24 cellular contexts compared by ENCODE assay signal in the genomic region with DNA sequence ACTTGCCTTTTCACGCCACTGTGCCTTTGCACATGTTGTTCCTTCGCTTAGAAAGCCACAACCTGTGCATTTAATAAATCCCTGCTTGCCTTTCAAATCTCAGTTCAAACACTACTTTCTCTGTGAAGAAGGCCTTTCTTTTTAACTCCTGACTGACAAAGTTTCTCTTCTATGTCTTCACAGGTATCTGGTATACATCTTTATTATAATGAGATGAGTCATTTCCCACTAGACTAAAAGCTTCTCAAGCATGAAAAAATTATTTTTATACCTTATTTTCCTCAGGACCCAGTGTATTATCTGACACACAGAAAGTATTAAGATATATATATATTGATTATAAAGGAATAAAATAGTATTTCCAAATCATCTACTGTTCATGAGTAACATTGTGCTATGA.
DNase-seq lines count a peak whose midpoint lies in the region; ATAC-seq, FAIRE-seq and TF ChIP-seq lines count a peak whose summit lies in the region.
"Had no signal": no experiment of that assay in that cellular context is flagged by ENCODE, and none has a peak within 500 bp of the region (broad histone marks: within the 10 kb centered on the region; RNA-seq: fewer than 3 reads in every experiment).

No MANE protein-coding gene starts in this region.

- H3K27ac ChIP-seq in small intestine (ENCODE audit: low read depth in 1 of 2, low read length in 1 of 2) = no peak overlapping the region
- H3K27ac ChIP-seq: BLaER1, GM23248, KMS-11, PC-9, SJCRH30 had no signal

- WGBS in small intestine, 3 donors = 96 to 100% (median 98%) methylated on average over 2 of the region's 2 CpGs

- H3K4me3 ChIP-seq in small intestine (ENCODE audit: low read depth in 1 of 2, low read length in 2 of 2) = no peak overlapping the region
- H3K4me3 ChIP-seq: BLaER1, GM23248, PC-9, SJCRH30 had no signal

- no peaks in the 10 kb centered on the region for H3K4me1 ChIP-seq in small intestine (ENCODE audit: control insufficient read depth in 2 of 2, insufficient read depth in 1 of 2, low read depth in 1 of 2, low read length in 1 of 2)
- H3K4me1 ChIP-seq: BLaER1, SJCRH30 had no signal

- TF ChIP-seq CTCF in GM20000 (IDR thresholded peaks at IDR 0.05; ENCODE audit: extremely low read depth, missing control alignments) = no peak

- peak; percentile 15 for FAIRE-seq in small intestine (lab: Jason Lieb, UNC)
- FAIRE-seq: A204.1 had no signal

- ATAC-seq in GM18517 (IDR thresholded peaks at IDR 0.05; ENCODE audit: unreplicated experiment) = peak; percentile 52
- ATAC-seq in GM19351 (IDR thresholded peaks at IDR 0.05; ENCODE audit: unreplicated experiment) = peak; percentile 58
- peak; percentile 69 for ATAC-seq in HG03432 (IDR thresholded peaks at IDR 0.05; ENCODE audit: unreplicated experiment)
- no peak for ATAC-seq in left lobe of liver
- ATAC-seq: Right ventricle myocardium inferior, SK-N-SH treated with all-trans-retinoic acid at 6 μM for 48 hours had no signal

- no peaks in the 10 kb centered on the region for H3K27me3 ChIP-seq in small intestine (ENCODE audit: control insufficient read depth in 2 of 2, insufficient read depth in 2 of 2, low read length in 2 of 2)
- H3K27me3 ChIP-seq: BLaER1, SJCRH30 had no signal

- no peaks in the 10 kb centered on the region for H3K36me3 ChIP-seq in small intestine (ENCODE audit: control insufficient read depth in 2 of 2, insufficient read depth in 2 of 2, low read length in 2 of 2)
- H3K36me3 ChIP-seq: SJCRH30 had no signal

- no peak for DNase-seq in small intestine
- no peak for DNase-seq in left lobe of liver (ENCODE audit: low spot score)
- DNase-seq in HuH-7 (ENCODE audit: low spot score) = no peak
- no peak for DNase-seq in GM20000 (ENCODE audit: low spot score)
- DNase-seq: CD4-positive, CD25-positive, alpha-beta regulatory T cell; DMS53; GM23248; H7; MM.1S; NCI-H1694; NCI-H2029 treated with DMSO at 0.1 percent for 48 hours; NCI-H446 treated with DMSO at 0.1 percent for 48 hours; NCI-H526; PC-9; SJCRH30; T-helper 2 cell had no signal

- no peaks in the 10 kb centered on the region for H3K9me3 ChIP-seq in small intestine (ENCODE audit: control insufficient read depth, low read depth)
- H3K9me3 ChIP-seq: BLaER1, SJCRH30 had no signal
